ENCODE assay signal across 14 cellular contexts in the genomic region with DNA sequence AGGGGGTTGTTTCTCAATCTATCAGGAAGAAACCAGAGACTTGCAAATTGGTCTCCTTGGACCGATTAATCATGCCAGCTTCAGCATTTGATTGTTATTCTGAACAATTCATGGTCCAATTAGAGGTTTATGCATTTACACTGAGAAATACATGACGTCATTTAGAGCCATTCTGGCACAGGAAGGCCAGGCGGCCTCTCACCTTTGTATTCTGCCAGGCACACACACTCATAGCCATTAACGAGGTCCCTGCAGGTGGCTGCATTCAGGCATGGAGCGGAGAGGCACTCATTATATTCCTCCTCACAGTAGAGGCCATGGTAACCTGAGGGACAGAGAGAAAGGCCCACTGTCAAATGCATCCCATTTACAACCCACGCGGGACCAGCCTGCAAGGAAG.
A peak's percentile ranks its signal among the peaks of the same experiment; 100 is the strongest.
DNase-seq lines count a peak whose midpoint lies in the region; ATAC-seq and TF ChIP-seq lines count a peak whose summit lies in the region.
"Had no signal": no experiment of that assay in that cellular context is flagged by ENCODE, and none has a peak within 500 bp of the region (broad histone marks: within the 10 kb centered on the region; RNA-seq: fewer than 3 reads in every experiment).

No MANE protein-coding gene starts in this region.

- H3K27ac ChIP-seq in H9 (ENCODE audit: insufficient read length, low read depth, low read length) (no peak overlapping the region), caudate nucleus (ENCODE audit: low read depth, low read length) (peak overlapping the region; percentile 39), sigmoid colon (peak overlapping the region; percentile 54 to 76 (median 66))
- H3K27ac ChIP-seq: colonic mucosa had no signal

- H3K36me3 Mint-ChIP-seq in H9 (ENCODE audit: insufficient read depth in 1 of 3, low read depth in 3 of 3) = peaks cover 0 to 4% (median 3%) of the 10 kb centered on the region in 3 experiments; a peak in 2 of 7 replicates
- H3K36me3 Mint-ChIP-seq: activated naive CD4-positive, alpha-beta T cell treated with anti-CD3 and anti-CD28 coated beads, Interleukin-2, amount 50 U/mL, for 72 hours had no signal

- H3K4me2 ChIP-seq in H9 (ENCODE audit: insufficient read depth, insufficient read length, low read length) = no peak overlapping the region

- H3K4ac ChIP-seq in H9 (ENCODE audit: low read depth, low read length) = no peak overlapping the region

- no peak overlapping the region for H3K9ac ChIP-seq in H9 (ENCODE audit: extremely low read depth, insufficient read length, low read length)

- intact Hi-C loops in sigmoid colon (cut with DNase I) = loop anchor here (10.0 kb wide), 1 partner anchor 143 kb away; a partner anchor contains a TSS

- H3K56ac ChIP-seq in H9 (ENCODE audit: insufficient read length, low read depth, low read length) = no peak overlapping the region

- no peak for TF ChIP-seq POLR2A in sigmoid colon (IDR thresholded peaks at IDR 0.05)

- H4K91ac ChIP-seq in H9 (ENCODE audit: insufficient read length, low read depth, low read length) = no peak overlapping the region

- H2BK15ac ChIP-seq in H9 (ENCODE audit: low read depth, low read length) = no peak overlapping the region

- TF ChIP-seq CTCF in H9 (conservative IDR thresholded peaks at IDR 0.05) = no peak
- no peak for TF ChIP-seq CTCF in sigmoid colon (IDR thresholded peaks at IDR 0.05)

- no peak overlapping the region for H2AFZ ChIP-seq in H9 (ENCODE audit: low read length)

- peak overlapping the region in 1 of 3 experiments; percentile 31; a peak in 3 of 7 replicates for H3K27ac Mint-ChIP-seq in H9
- H3K27ac Mint-ChIP-seq: activated naive CD4-positive, alpha-beta T cell treated with anti-CD3 and anti-CD28 coated beads, Interleukin-2, amount 50 U/mL, for 72 hours had no signal

- no peaks in the 10 kb centered on the region for H3K36me3 ChIP-seq in sigmoid colon
- H3K36me3 ChIP-seq: colonic mucosa, prostate gland had no signal

- H4K20me1 ChIP-seq in H9 (ENCODE audit: control insufficient read depth, insufficient read depth, insufficient read length) = no peaks in the 10 kb centered on the region

- H2BK5ac ChIP-seq in H9 (ENCODE audit: insufficient read length, low read length) = no peak overlapping the region

- H2BK12ac ChIP-seq in H9 (ENCODE audit: insufficient read length, low read depth, low read length) = no peak overlapping the region

- H3T11ph ChIP-seq in H9 (ENCODE audit: low read length) = no peak overlapping the region

- H3K23ac ChIP-seq in H9 (ENCODE audit: insufficient read length, low read depth, low read length) = no peak overlapping the region

- no peak overlapping the region for H2BK20ac ChIP-seq in H9 (ENCODE audit: low read depth, low read length, poor library complexity, severe bottlenecking)

- H3K4me3 ChIP-seq in sigmoid colon = no peak overlapping the region
- H3K4me3 ChIP-seq: colonic mucosa, prostate gland had no signal

- no peak overlapping the region for H4K5ac ChIP-seq in H9 (ENCODE audit: insufficient read length, low read depth, low read length)

- DNase-seq in H9 (peak; percentile 56), NCI-H2107 (lab: John Stamatoyannopoulos, UW) (peak; percentile 68), caudate nucleus (lab: John Stamatoyannopoulos, UW) (no peak), sigmoid colon (no peak), SIG-M5 treated with dmso at 0.1 percent for 504 hours (lab: John Stamatoyannopoulos, UW; ENCODE audit: unreplicated experiment) (no peak)
- DNase-seq in activated CD8-positive, alpha-beta memory T cell treated with anti-CD3 and anti-CD28 coated beads for 24 hours = no peak
- DNase-seq: colonic mucosa; NCI-H446 treated with DMSO at 0.1 percent for 48 hours; stimulated activated CD4-positive, alpha-beta T cell treated with anti-CD3 and anti-CD28 coated beads, Interleukin-2, amount 100 ng/mL, for 48 hours; stimulated activated naive CD4-positive, alpha-beta T cell had no signal

- no peak overlapping the region for H4K8ac ChIP-seq in H9 (replicated peaks; ENCODE audit: insufficient read length, low read depth, low read length)

- H3K9me3 ChIP-seq in H9 (ENCODE audit: control insufficient read depth, low read depth, low read length) = no peaks in the 10 kb centered on the region
- H3K9me3 ChIP-seq in sigmoid colon = no peaks in the 10 kb centered on the region
- H3K9me3 ChIP-seq: colonic mucosa, prostate gland had no signal

- H3K4me3 Mint-ChIP-seq in H9 = no peak overlapping the region

- H3K27me3 ChIP-seq in H9 (ENCODE audit: insufficient read depth, low read length) (no peaks in the 10 kb centered on the region), sigmoid colon (no peaks in the 10 kb centered on the region)
- H3K27me3 ChIP-seq: colonic mucosa had no signal

- H3K18ac ChIP-seq in H9 (ENCODE audit: insufficient read length, low read depth, low read length) = no peak overlapping the region

- H3K14ac ChIP-seq in H9 (ENCODE audit: insufficient read depth, low read length) = no peak overlapping the region

- H2BK120ac ChIP-seq in H9 (ENCODE audit: low read depth, low read length, poor library complexity, severe bottlenecking) = no peak overlapping the region

- no peaks in the 10 kb centered on the region for H3K23me2 ChIP-seq in H9 (ENCODE audit: insufficient read length, low read depth, low read length, poor library complexity, severe bottlenecking)

- H3K4me1 ChIP-seq in H9 (ENCODE audit: insufficient read depth, low read length) (peaks cover 2% of the 10 kb centered on the region; the same call in 1 of the 2 replicates), sigmoid colon (peaks cover 0 to 9% (median 7%) of the 10 kb centered on the region in 4 donors)
- H3K4me1 ChIP-seq: colonic mucosa, prostate gland had no signal

- H3K9me3 Mint-ChIP-seq in H9 = peaks cover 2 to 4% of the 10 kb centered on the region in 2 experiments; a peak in 2 of 5 replicates

- no peak for ATAC-seq in HG03135 (IDR thresholded peaks at IDR 0.05; ENCODE audit: unreplicated experiment)
- ATAC-seq in HG03045 (IDR thresholded peaks at IDR 0.05; ENCODE audit: unreplicated experiment) = no peak
- ATAC-seq: activated naive CD4-positive, alpha-beta T cell treated with anti-CD3 and anti-CD28 coated beads, Interleukin-2, amount 50 U/mL, for 72 hours had no signal

- H3K27me3 Mint-ChIP-seq in H9 (ENCODE audit: low read depth) = no peaks in the 10 kb centered on the region

- H3K79me2 ChIP-seq in H9 (ENCODE audit: insufficient read depth, low read length) = no peaks in the 10 kb centered on the region

- no CpG with 5 or more reads among the region's 7 CpGs for WGBS in H9 (ENCODE audit: extremely low coverage, insufficient read length, low lambda C conversion rate)
- WGBS in sigmoid colon, 2 donors = 64 to 74% methylated on average over 7 of the region's 7 CpGs

- H3K4me1 Mint-ChIP-seq in H9 = peaks cover 15 to 19% of the 10 kb centered on the region in 2 experiments

- no peak for TF ChIP-seq EP300 in sigmoid colon (IDR thresholded peaks at IDR 0.05)

- no peaks in the 10 kb centered on the region for H3K79me1 ChIP-seq in H9 (ENCODE audit: insufficient read depth, low read depth, low read length, poor library complexity, severe bottlenecking)

- H2AK5ac ChIP-seq in H9 (ENCODE audit: insufficient read length, low read length) = no peak overlapping the region

Comparison
In these comparisons a context has a peak if more than half of its experiments do, and no peak if none do; other contexts are left out.
1. DNase-seq: peak in H9 (single experiment) and NCI-H2107 (single experiment); none in caudate nucleus (0 of 61), sigmoid colon (single experiment), SIG-M5 treated with dmso at 0.1 percent for 504 hours (single experiment) and activated CD8-positive, alpha-beta memory T cell treated with anti-CD3 and anti-CD28 coated beads for 24 hours (single experiment).